1 cellular context compared by ENCODE assay signal in genomic region chr14:23022849-23023499, GRCh38.
TF ChIP-seq lines count a peak whose summit lies in the region.

No MANE protein-coding gene starts in this region.

TF ChIP-seq in HepG2, 621 proteins besides CTCF, POLR2A, EP300 and RAD21:
- TF ChIP-seq ZBTB3 (CRISPR knock-in tag; IDR thresholded peaks at IDR 0.05; ENCODE audit: borderline replicate concordance, low read depth) (no peak), NFE2L2 (IDR thresholded peaks at IDR 0.05; ENCODE audit: low read length) (no peak), ZNF83 (CRISPR knock-in tag; IDR thresholded peaks at IDR 0.05; ENCODE audit: borderline replicate concordance) (no peak), RCOR2 (CRISPR knock-in tag; IDR thresholded peaks at IDR 0.05) (no peak), TEF (CRISPR knock-in tag; IDR thresholded peaks at IDR 0.05) (no peak), ZNF33A (CRISPR knock-in tag; IDR thresholded peaks at IDR 0.05; ENCODE audit: borderline replicate concordance) (no peak), SIX4 (CRISPR knock-in tag; IDR thresholded peaks at IDR 0.05) (no peak), GTF3A (CRISPR knock-in tag; conservative IDR thresholded peaks at IDR 0.05) (0 out of 2 replicates have a peak, but pooled peaks have one; percentile 46), RERE (CRISPR knock-in tag; IDR thresholded peaks at IDR 0.05; ENCODE audit: low read depth) (no peak), ZNF747 (CRISPR knock-in tag; IDR thresholded peaks at IDR 0.05; ENCODE audit: borderline replicate concordance) (no peak), RBFOX2 (IDR thresholded peaks at IDR 0.05; ENCODE audit: low read depth, low read length) (0 out of 2 replicates have a peak, but pooled peaks have one; percentile 29), CEBPZ (IDR thresholded peaks at IDR 0.05; ENCODE audit: low read length) (no peak), ZNF138 (CRISPR knock-in tag; IDR thresholded peaks at IDR 0.05; ENCODE audit: low read depth) (no peak), BCLAF1 (IDR thresholded peaks at IDR 0.05) (no peak), PCBP2 (optimal IDR thresholded peaks at IDR 0.05; ENCODE audit: low read depth, low read length, poor library complexity, severe bottlenecking) (peak; percentile 28), PAF1 (CRISPR knock-in tag; IDR thresholded peaks at IDR 0.05) (peak; percentile 67; the same call in 1 of the 2 replicates), LBX2 (CRISPR knock-in tag; IDR thresholded peaks at IDR 0.05; ENCODE audit: borderline replicate concordance) (no peak)
